In genomic region chr17:63189082-63189481, GRCh38 we compare ENCODE assay signal across 19 cellular contexts.
DNase-seq lines count a peak whose midpoint lies in the region; ATAC-seq and TF ChIP-seq lines count a peak whose summit lies in the region.
"Had no signal": no experiment of that assay in that cellular context is flagged by ENCODE, and none has a peak within 500 bp of the region (broad histone marks: within the 10 kb centered on the region; RNA-seq: fewer than 3 reads in every experiment).

No MANE protein-coding gene starts in this region.

- H3K4ac ChIP-seq in mesenchymal stem cell (ENCODE audit: low read depth in 1 of 2, low read length in 2 of 2): no peak overlapping the region

- no peak overlapping the region for H3K23ac ChIP-seq in mesenchymal stem cell (ENCODE audit: low read length in 2 of 2)

- H3K4me3 Mint-ChIP-seq in chondrocyte (ENCODE audit: unreplicated experiment): no peak overlapping the region
- H3K4me3 Mint-ChIP-seq: brain had no signal

- DNase-seq in EL (peak; percentile 43), PC-3 (peak; percentile 66), chondrocyte (ENCODE audit: low spot score) (no peak), mesenchymal stem cell (no peak), iPS-NIHi7 (ENCODE audit: extremely low spot score) (no peak)
- no peak for DNase-seq in activated CD4-positive, alpha-beta T cell treated with anti-CD3 and anti-CD28 coated beads for 48 hours
- no peak for DNase-seq in effector CD4-positive, alpha-beta T cell
- DNase-seq: activated T-cell treated with anti-CD3 and anti-CD28 coated beads, Interleukin-2, amount 50 U/mL, for 48 hours; GF-D8; kidney; NCI-H1417 treated with DMSO at 0.1 percent for 48 hours; NCI-H510A; retina; stimulated activated naive CD8-positive, alpha-beta T cell treated with anti-CD3 and anti-CD28 coated beads, Interleukin-15, Interleukin-2, amounts not matched to agents 100 U/mL and 50 U/mL, for 24 hours had no signal

- ATAC-seq in PC-3 (peak; percentile 85), HG03280 (IDR thresholded peaks at IDR 0.05; ENCODE audit: unreplicated experiment) (no peak)
- ATAC-seq: esophagus mucosa; Right ventricle myocardium inferior; stimulated activated naive CD8-positive, alpha-beta T cell treated with anti-CD3 and anti-CD28 coated beads, Interleukin-15, Interleukin-2, amounts not matched to agents 100 U/mL and 50 U/mL, for 24 hours had no signal

- 0 out of 2 replicates have a peak, but pooled peaks cover under 1% of the 10 kb centered on the region for H3K36me3 ChIP-seq in PC-3 (ENCODE audit: low read depth, low read length)
- H3K36me3 ChIP-seq in mesenchymal stem cell (ENCODE audit: control insufficient read depth in 1 of 2, insufficient read depth in 2 of 2, low read depth in 1 of 2, low read length in 2 of 2): peaks cover 0 to 4% of the 10 kb centered on the region in 2 experiments

- no peak overlapping the region for H2BK12ac ChIP-seq in mesenchymal stem cell (ENCODE audit: low read length in 2 of 2)

- no peaks in the 10 kb centered on the region for H3K79me2 ChIP-seq in PC-3 (ENCODE audit: low read length)

- no peak overlapping the region for H3K14ac ChIP-seq in mesenchymal stem cell (ENCODE audit: low read length in 2 of 2)

- H3K18ac ChIP-seq in mesenchymal stem cell (ENCODE audit: low read depth in 1 of 2, low read length in 2 of 2): no peak overlapping the region

- CTCF ChIA-PET in PC-3 (lab: Charles Lee): no interaction called here

- peaks cover 20% of the 10 kb centered on the region for H3K4me1 Mint-ChIP-seq in chondrocyte (ENCODE audit: low read depth)

- H4K8ac ChIP-seq in mesenchymal stem cell (ENCODE audit: low read length): no peak overlapping the region

- POLR2A ChIA-PET in PC-3 (lab: Charles Lee; ENCODE audit: unreplicated experiment): no interaction called here

- H3K4me2 ChIP-seq in PC-3 (ENCODE audit: low read length) (no peak overlapping the region), mesenchymal stem cell (ENCODE audit: low read length, poor library complexity, severe bottlenecking) (no peak overlapping the region)

- H2BK15ac ChIP-seq in mesenchymal stem cell (ENCODE audit: low read depth, poor library complexity, severe bottlenecking): no peak overlapping the region

- no peak overlapping the region for H3K27ac ChIP-seq in PC-3 (ENCODE audit: low read length)
- H3K27ac ChIP-seq in mesenchymal stem cell (ENCODE audit: low read length, poor library complexity, severe bottlenecking): no peak overlapping the region
- H3K27ac ChIP-seq: C4-2B had no signal

- H3K9me3 ChIP-seq in PC-3 (ENCODE audit: low read length) (no peaks in the 10 kb centered on the region), mesenchymal stem cell (ENCODE audit: control insufficient read depth, low read length) (no peaks in the 10 kb centered on the region)

- peaks cover 1% of the 10 kb centered on the region for H3K36me3 Mint-ChIP-seq in chondrocyte (ENCODE audit: low read depth)

- H3F3A ChIP-seq in PC-3 (ENCODE audit: low read length, unreplicated experiment): no peaks in the 10 kb centered on the region

- peaks cover 12% of the 10 kb centered on the region for H3K4me1 ChIP-seq in PC-3 (ENCODE audit: insufficient read depth, low read length)
- H3K4me1 ChIP-seq in mesenchymal stem cell (ENCODE audit: control insufficient read depth, insufficient read depth, low read depth, low read length): peaks cover 1% of the 10 kb centered on the region

- H4K20me1 ChIP-seq in PC-3 (ENCODE audit: low read length): no peaks in the 10 kb centered on the region

- H3K9ac ChIP-seq in PC-3 (ENCODE audit: low read length): no peak overlapping the region
- peak overlapping the region; percentile 55 for H3K9ac ChIP-seq in mesenchymal stem cell (ENCODE audit: low read length)

- H4K91ac ChIP-seq in mesenchymal stem cell (ENCODE audit: low read length): no peak overlapping the region

- H3K79me1 ChIP-seq in mesenchymal stem cell (replicated peaks; ENCODE audit: low read length, poor library complexity, severe bottlenecking): peaks cover 19% of the 10 kb centered on the region

- H2AFZ ChIP-seq in PC-3 (ENCODE audit: low read length): no peak overlapping the region
- H2AFZ ChIP-seq in mesenchymal stem cell (ENCODE audit: low read depth, low read length): no peak overlapping the region

- no peaks in the 10 kb centered on the region for H3K9me2 ChIP-seq in PC-3 (replicated peaks; ENCODE audit: low read length)

- H2BK120ac ChIP-seq in mesenchymal stem cell (ENCODE audit: low read depth, low read length): no peak overlapping the region

- H3K27me3 ChIP-seq in PC-3 (ENCODE audit: low read length): no peaks in the 10 kb centered on the region
- no peaks in the 10 kb centered on the region for H3K27me3 ChIP-seq in mesenchymal stem cell (ENCODE audit: control insufficient read depth in 1 of 2, insufficient read depth in 1 of 2, low read length in 2 of 2)

- no peaks in the 10 kb centered on the region for H3K27me3 Mint-ChIP-seq in chondrocyte (ENCODE audit: low read depth)
- H3K27me3 Mint-ChIP-seq: brain had no signal

- H3K4me3 ChIP-seq in PC-3 (ENCODE audit: low read length): no peak overlapping the region
- no peak overlapping the region for H3K4me3 ChIP-seq in mesenchymal stem cell (ENCODE audit: insufficient read depth in 1 of 2, low read depth in 1 of 2, low read length in 2 of 2)

- no peak overlapping the region for H2AK5ac ChIP-seq in mesenchymal stem cell (ENCODE audit: low read length, severe bottlenecking)

- TF ChIP-seq CTCF in PC-3 (conservative IDR thresholded peaks at IDR 0.05; ENCODE audit: low read depth, low read length) (no peak), chondrocyte (IDR thresholded peaks at IDR 0.05) (no peak)

- no TSS peak for BruUV-seq in PC-3 (replicated peaks; lab: Mats Ljungman, UMichigan)

- intact Hi-C loops in PC-3 (cut with micrococcal nuclease): no loop called here

- H3K27ac Mint-ChIP-seq in chondrocyte (ENCODE audit: unreplicated experiment): peak overlapping the region; percentile 47

- no peak overlapping the region for H2BK5ac ChIP-seq in mesenchymal stem cell (ENCODE audit: low read depth, low read length, poor library complexity, severe bottlenecking)

- peaks cover 2% of the 10 kb centered on the region for H3K9me3 Mint-ChIP-seq in chondrocyte (ENCODE audit: low read depth)

Comparison
In these comparisons a context has a peak if more than half of its experiments do, and no peak if none do; other contexts are left out.
1. DNase-seq: peak in EL (single experiment) and PC-3 (single experiment); none in chondrocyte (single experiment), mesenchymal stem cell (single experiment), activated CD4-positive, alpha-beta T cell treated with anti-CD3 and anti-CD28 coated beads for 48 hours (single experiment), effector CD4-positive, alpha-beta T cell (single experiment) and iPS-NIHi7 (single experiment).